ENCODE assay signal across 8 cellular contexts in genomic region chr1:156741613-156741983, GRCh38. TPM values are rescaled to one million over a fixed set of nuclear protein-coding genes. Genes with fewer than 3 reads are reported as not detected.
DNase-seq lines count a peak whose midpoint lies in the region; TF ChIP-seq lines count a peak whose summit lies in the region.

No MANE protein-coding gene starts in this region.

- no peaks in the 10 kb centered on the region for H3K27me3 Mint-ChIP-seq in progenitor cell of endocrine pancreas

- TF ChIP-seq CTCF in GM12865 (IDR thresholded peaks at IDR 0.05; ENCODE audit: insufficient read depth, low read depth, low read length, missing control alignments) (no peak), progenitor cell of endocrine pancreas (IDR thresholded peaks at IDR 0.05; ENCODE audit: unreplicated experiment) (no peak)

- peaks cover 13% of the 10 kb centered on the region for H3K36me3 Mint-ChIP-seq in progenitor cell of endocrine pancreas (ENCODE audit: insufficient read depth)

- peak overlapping the region; percentile 76 for H3K27ac ChIP-seq in epithelial cell of prostate

- DNase-seq in GM12865 (ENCODE audit: low read depth) (peak; percentile 47), NT2/D1 (ENCODE audit: low read depth, low spot score) (no peak), epithelial cell of prostate (ENCODE audit: low read depth, low spot score) (no peak), progenitor cell of endocrine pancreas (ENCODE audit: low spot score, unreplicated experiment) (no peak), DMS79 treated with DMSO at 0.1 percent for 48 hours (lab: John Stamatoyannopoulos, UW) (no peak), NCI-H446 (lab: John Stamatoyannopoulos, UW) (no peak), HuH-7.5 (ENCODE audit: low spot score) (no peak), NCI-H526 (lab: John Stamatoyannopoulos, UW) (no peak)

- peaks cover 27% of the 10 kb centered on the region for H3K4me1 Mint-ChIP-seq in progenitor cell of endocrine pancreas (ENCODE audit: low read depth)

- H3K9me3 ChIP-seq in NT2/D1 (ENCODE audit: insufficient read depth, low read length): no peaks in the 10 kb centered on the region

- H3K9me3 Mint-ChIP-seq in progenitor cell of endocrine pancreas (ENCODE audit: low read depth): no peaks in the 10 kb centered on the region

- peak overlapping the region; percentile 13 for H3K9ac ChIP-seq in NT2/D1 (ENCODE audit: insufficient read length, low read depth)

- no peaks in the 10 kb centered on the region for H3K27me3 ChIP-seq in NT2/D1 (ENCODE audit: insufficient read depth, insufficient read length)

- H3K4me3 Mint-ChIP-seq in progenitor cell of endocrine pancreas (ENCODE audit: low read depth): no peak overlapping the region

- peak overlapping the region; percentile 63 for H3K4me3 ChIP-seq in GM12865 (ENCODE audit: low read depth, low read length)
- H3K4me3 ChIP-seq in NT2/D1 (ENCODE audit: insufficient read length, low read depth): peak overlapping the region; percentile 2

- H3K36me3 ChIP-seq in NT2/D1 (ENCODE audit: insufficient read depth, insufficient read length, low read length): peaks cover 73% of the 10 kb centered on the region

- peak overlapping the region; percentile 98 for H3K27ac Mint-ChIP-seq in progenitor cell of endocrine pancreas

- peaks cover 16% of the 10 kb centered on the region for H3K4me1 ChIP-seq in NT2/D1 (ENCODE audit: insufficient read depth, insufficient read length)

RNA-seq across cellular contexts. Expression of gene MRPL24, which starts 0.7 kb away (rescaled TPM):
- 35.9 and 43.2 TPM in 2 replicates for total RNA-seq in progenitor cell of endocrine pancreas

RNA-seq across cellular contexts. Expression of gene HDGF, which starts 9.9 kb away (rescaled TPM):
- total RNA-seq in progenitor cell of endocrine pancreas: 280 and 288 TPM in 2 replicates

RNA-seq across cellular contexts. Expression of gene ISG20L2, which starts 13.0 kb away (rescaled TPM):
- 36.9 and 38.9 TPM in 2 replicates for total RNA-seq in progenitor cell of endocrine pancreas

RNA-seq across cellular contexts. Expression of gene METTL25B, which starts 13.3 kb away (rescaled TPM):
- 40.0 and 42.4 TPM in 2 replicates for total RNA-seq in progenitor cell of endocrine pancreas

RNA-seq across cellular contexts. Expression of gene PRCC, which starts 25.7 kb away (rescaled TPM):
- 93.2 TPM in 2 replicates for total RNA-seq in progenitor cell of endocrine pancreas
